26 cellular contexts compared by ENCODE assay signal in genomic region chr21:43858806-43859648, GRCh38. TPM values are rescaled to one million over a fixed set of nuclear protein-coding genes. Genes with fewer than 3 reads are reported as not detected.
DNase-seq lines count a peak whose midpoint lies in the region; ATAC-seq and TF ChIP-seq lines count a peak whose summit lies in the region.
"Had no signal": no experiment of that assay in that cellular context is flagged by ENCODE, and none has a peak within 500 bp of the region (broad histone marks: within the 10 kb centered on the region; RNA-seq: fewer than 3 reads in every experiment).

No MANE protein-coding gene starts in this region.

- CTCF ChIA-PET in WTC11 (lab: Charles Lee), result interaction anchor here (1.0 kb wide), 1 partner anchor 117 kb away, joined by 3 read pairs; no protein-coding TSS in a partner anchor

- no peaks in the 10 kb centered on the region for H3K9me3 Mint-ChIP-seq in activated naive CD8-positive, alpha-beta T cell treated with anti-CD3 and anti-CD28 coated beads, Interleukin-2, amount 10 ng/mL, durations not matched to agents 7 days and 5 days
- no peaks in the 10 kb centered on the region for H3K9me3 Mint-ChIP-seq in activated naive CD8-positive, alpha-beta T cell treated with anti-CD3 and anti-CD28 coated beads for 36 hours
- no peaks in the 10 kb centered on the region for H3K9me3 Mint-ChIP-seq in WTC11
- H3K9me3 Mint-ChIP-seq in nephron progenitor cell, result peaks cover under 1% of the 10 kb centered on the region
- H3K9me3 Mint-ChIP-seq: activated CD4-positive, alpha-beta memory T cell treated with anti-CD3 and anti-CD28 coated beads for 36 hours; memory B cell; stimulated activated naive B cell treated with anti-CD40 and anti-IgM and Interleukin-4, amounts not matched to agents 10 μg/mL and 1 μg/mL and 100 μg/mL, for 72 hours had no signal

- no peaks in the 10 kb centered on the region for H3K27me3 Mint-ChIP-seq in activated naive CD8-positive, alpha-beta T cell treated with anti-CD3 and anti-CD28 coated beads, Interleukin-2, amount 10 ng/mL, durations not matched to agents 7 days and 5 days
- peaks cover 12% of the 10 kb centered on the region for H3K27me3 Mint-ChIP-seq in activated naive CD8-positive, alpha-beta T cell treated with anti-CD3 and anti-CD28 coated beads for 36 hours
- peaks cover 13% of the 10 kb centered on the region for H3K27me3 Mint-ChIP-seq in WTC11 (ENCODE audit: low read depth)
- peaks cover 32% of the 10 kb centered on the region for H3K27me3 Mint-ChIP-seq in nephron progenitor cell (ENCODE audit: low read depth, poor library complexity)
- H3K27me3 Mint-ChIP-seq: memory B cell had no signal

- H3K4me3 ChIP-seq in sigmoid colon, result no peak overlapping the region
- H3K4me3 ChIP-seq: gastrocnemius medialis, hepatocyte, upper lobe of left lung had no signal

- no peaks in the 10 kb centered on the region for H3K27me3 ChIP-seq in sigmoid colon
- H3K27me3 ChIP-seq: gastrocnemius medialis, hepatocyte, upper lobe of left lung had no signal

- no peaks in the 10 kb centered on the region for H3K36me3 Mint-ChIP-seq in activated naive CD8-positive, alpha-beta T cell treated with anti-CD3 and anti-CD28 coated beads, Interleukin-2, amount 10 ng/mL, durations not matched to agents 7 days and 5 days
- no peaks in the 10 kb centered on the region for H3K36me3 Mint-ChIP-seq in activated naive CD8-positive, alpha-beta T cell treated with anti-CD3 and anti-CD28 coated beads for 36 hours
- H3K36me3 Mint-ChIP-seq in WTC11, result no peaks in the 10 kb centered on the region
- no peaks in the 10 kb centered on the region for H3K36me3 Mint-ChIP-seq in nephron progenitor cell (ENCODE audit: low read depth)
- H3K36me3 Mint-ChIP-seq: activated CD4-positive, alpha-beta memory T cell treated with anti-CD3 and anti-CD28 coated beads for 36 hours; memory B cell; stimulated activated naive B cell treated with anti-CD40 and anti-IgM and Interleukin-4, amounts not matched to agents 10 μg/mL and 1 μg/mL and 100 μg/mL, for 72 hours had no signal

- no peak for TF ChIP-seq POLR2A in sigmoid colon (IDR thresholded peaks at IDR 0.05)

- H3K36me3 ChIP-seq in sigmoid colon, result no peaks in the 10 kb centered on the region
- H3K36me3 ChIP-seq: gastrocnemius medialis, upper lobe of left lung had no signal

- intact Hi-C loops in sigmoid colon (cut with DNase I), result no loop called here

- no peak for ATAC-seq in activated naive CD8-positive, alpha-beta T cell treated with anti-CD3 and anti-CD28 coated beads, Interleukin-2, amount 10 ng/mL, durations not matched to agents 7 days and 5 days (ENCODE audit: low read depth)
- ATAC-seq in WTC11 (peak; percentile 65), left lobe of liver (peak; percentile 30)
- ATAC-seq: gastrocnemius medialis; left colon; stimulated activated naive B cell treated with anti-CD40 and anti-IgM and Interleukin-4, amounts not matched to agents 10 μg/mL and 1 μg/mL and 100 μg/mL, for 72 hours had no signal

- WGBS in sigmoid colon, 2 donors, result 93 to 95% methylated on average over 26 of the region's 26 CpGs

- peak overlapping the region; percentile 9 for H3K27ac Mint-ChIP-seq in activated naive CD8-positive, alpha-beta T cell treated with anti-CD3 and anti-CD28 coated beads, Interleukin-2, amount 10 ng/mL, durations not matched to agents 7 days and 5 days
- no peak overlapping the region for H3K27ac Mint-ChIP-seq in activated naive CD8-positive, alpha-beta T cell treated with anti-CD3 and anti-CD28 coated beads for 36 hours
- peak overlapping the region; percentile 76 for H3K27ac Mint-ChIP-seq in WTC11
- H3K27ac Mint-ChIP-seq in nephron progenitor cell, result no peak overlapping the region
- H3K27ac Mint-ChIP-seq: activated CD4-positive, alpha-beta memory T cell treated with anti-CD3 and anti-CD28 coated beads for 36 hours; memory B cell; stimulated activated naive B cell treated with anti-CD40 and anti-IgM and Interleukin-4, amounts not matched to agents 10 μg/mL and 1 μg/mL and 100 μg/mL, for 72 hours had no signal

- H3K4me1 Mint-ChIP-seq in activated naive CD8-positive, alpha-beta T cell treated with anti-CD3 and anti-CD28 coated beads, Interleukin-2, amount 10 ng/mL, durations not matched to agents 7 days and 5 days, result peaks cover 28% of the 10 kb centered on the region
- H3K4me1 Mint-ChIP-seq in activated naive CD8-positive, alpha-beta T cell treated with anti-CD3 and anti-CD28 coated beads for 36 hours, result peaks cover 19% of the 10 kb centered on the region
- H3K4me1 Mint-ChIP-seq in WTC11 (peaks cover 10% of the 10 kb centered on the region), nephron progenitor cell (peaks cover 37% of the 10 kb centered on the region)

- H3K9me3 ChIP-seq in sigmoid colon, result no peaks in the 10 kb centered on the region
- H3K9me3 ChIP-seq: gastrocnemius medialis, upper lobe of left lung had no signal

- DNase-seq in activated naive CD8-positive, alpha-beta T cell treated with anti-CD3 and anti-CD28 coated beads, Interleukin-2, amount 10 ng/mL, durations not matched to agents 7 days and 5 days, result no peak
- no peak for DNase-seq in activated naive CD8-positive, alpha-beta T cell treated with anti-CD3 and anti-CD28 coated beads for 36 hours
- DNase-seq in WTC11 (ENCODE audit: low spot score), result no peak
- no peak for DNase-seq in left lobe of liver (ENCODE audit: low spot score)
- peak; percentile 53 for DNase-seq in sigmoid colon
- no peak for DNase-seq in activated CD4-positive, CD25-positive, alpha-beta regulatory T cell (lab: John Stamatoyannopoulos, UW)
- DNase-seq in activated T-cell treated with anti-CD3 and anti-CD28 coated beads, Interleukin-2, amount 50 U/mL, for 48 hours, result no peak
- DNase-seq in nephron progenitor cell, result no peak
- DNase-seq: activated CD4-positive, alpha-beta memory T cell treated with anti-CD3 and anti-CD28 coated beads for 36 hours; activated naive CD4-positive, alpha-beta T cell treated with Interleukin-2 at 50 U/mL for 16 hours; amniotic stem cell; C1 segment of cervical spinal cord; COR-L47; DMS53; gastrocnemius medialis; NCI-H1048; NCI-H1694; NCI-H446 treated with DMSO at 0.1 percent for 48 hours; NCI-H774; stimulated activated naive B cell treated with anti-CD40 and anti-IgM and Interleukin-4, amounts not matched to agents 10 μg/mL and 1 μg/mL and 100 μg/mL, for 72 hours; T1000; upper lobe of left lung had no signal

- no peak overlapping the region for H3K27ac ChIP-seq in sigmoid colon
- H3K27ac ChIP-seq: 22Rv1 had no signal

- TF ChIP-seq EP300 in sigmoid colon (IDR thresholded peaks at IDR 0.05), result no peak

- peaks cover 0 to 13% (median 12%) of the 10 kb centered on the region in 4 donors for H3K4me1 ChIP-seq in sigmoid colon

- H3K4me3 Mint-ChIP-seq in activated naive CD8-positive, alpha-beta T cell treated with anti-CD3 and anti-CD28 coated beads, Interleukin-2, amount 10 ng/mL, durations not matched to agents 7 days and 5 days, result no peak overlapping the region
- H3K4me3 Mint-ChIP-seq in activated naive CD8-positive, alpha-beta T cell treated with anti-CD3 and anti-CD28 coated beads for 36 hours, result no peak overlapping the region
- no peak overlapping the region for H3K4me3 Mint-ChIP-seq in WTC11
- no peak overlapping the region for H3K4me3 Mint-ChIP-seq in nephron progenitor cell
- H3K4me3 Mint-ChIP-seq: activated CD4-positive, alpha-beta memory T cell treated with anti-CD3 and anti-CD28 coated beads for 36 hours; memory B cell; stimulated activated naive B cell treated with anti-CD40 and anti-IgM and Interleukin-4, amounts not matched to agents 10 μg/mL and 1 μg/mL and 100 μg/mL, for 72 hours had no signal

- no peak for TF ChIP-seq CTCF in WTC11 (IDR thresholded peaks at IDR 0.05)
- TF ChIP-seq CTCF in sigmoid colon (IDR thresholded peaks at IDR 0.05), result no peak
- no peak for TF ChIP-seq CTCF in nephron progenitor cell (IDR thresholded peaks at IDR 0.05)

- POLR2A ChIA-PET in activated naive CD8-positive, alpha-beta T cell treated with anti-CD3 and anti-CD28 coated beads, Interleukin-2, amount 10 ng/mL, durations not matched to agents 7 days and 5 days (lab: Charles Lee), result no interaction called here
- POLR2A ChIA-PET in WTC11 (lab: Charles Lee), result no interaction called here

TF ChIP-seq in WTC11, 78 proteins besides CTCF, POLR2A, EP300 and RAD21 (continues in another document):
- 0 out of 2 replicates have a peak, but pooled peaks have one; percentile 33 for TF ChIP-seq FOXP1 (CRISPR knock-in tag; IDR thresholded peaks at IDR 0.05; ENCODE audit: borderline replicate concordance)
- no peak for TF ChIP-seq USF2 (CRISPR knock-in tag; IDR thresholded peaks at IDR 0.05)
- no peak for TF ChIP-seq ZNF232 (CRISPR knock-in tag; IDR thresholded peaks at IDR 0.05)
- peak; percentile 97 for TF ChIP-seq ESRRA (CRISPR knock-in tag; IDR thresholded peaks at IDR 0.05; ENCODE audit: borderline replicate concordance)
- peak; percentile 20; the same call in 1 of the 2 replicates for TF ChIP-seq GABPB1 (CRISPR knock-in tag; IDR thresholded peaks at IDR 0.05)
- TF ChIP-seq HMGXB4 (CRISPR knock-in tag; IDR thresholded peaks at IDR 0.05), result no peak
- no peak for TF ChIP-seq ZNF121 (CRISPR knock-in tag; IDR thresholded peaks at IDR 0.05)
- TF ChIP-seq TEAD4 (CRISPR knock-in tag; IDR thresholded peaks at IDR 0.05), result no peak

RNA-seq across cellular contexts. Expression of gene AGPAT3, which starts 6.0 kb away (rescaled TPM):
- total RNA-seq in activated naive CD8-positive, alpha-beta T cell treated with anti-CD3 and anti-CD28 coated beads, Interleukin-2, amount 10 ng/mL, durations not matched to agents 7 days and 5 days, result 10 to 100 TPM; 75.4 to 76.3 TPM
- total RNA-seq in activated naive CD8-positive, alpha-beta T cell treated with anti-CD3 and anti-CD28 coated beads for 36 hours, result 10 to 100 TPM; 61.2 to 66.0 TPM
- 5.6 to 9.7 TPM (median 9.4 TPM) in 3 replicates for total RNA-seq in WTC11 (2021)
- total RNA-seq in left lobe of liver, result 127 TPM
- 10 to 100 TPM; 18.9 to 26.6 (median 19.8) TPM for total RNA-seq in sigmoid colon
- 10 to 100 TPM; 14.4 to 48.5 (median 33.3) TPM for polyA plus RNA-seq in sigmoid colon

Comparison
In these comparisons a context has a peak if more than half of its experiments do, and no peak if none do; other contexts are left out.
1. H3K27ac Mint-ChIP-seq: peak in activated naive CD8-positive, alpha-beta T cell treated with anti-CD3 and anti-CD28 coated beads, Interleukin-2, amount 10 ng/mL, durations not matched to agents 7 days and 5 days (single experiment) and WTC11 (single experiment); none in activated naive CD8-positive, alpha-beta T cell treated with anti-CD3 and anti-CD28 coated beads for 36 hours (single experiment) and nephron progenitor cell (single experiment).